ENCODE assay signal across 1 cellular context in the genomic region with DNA sequence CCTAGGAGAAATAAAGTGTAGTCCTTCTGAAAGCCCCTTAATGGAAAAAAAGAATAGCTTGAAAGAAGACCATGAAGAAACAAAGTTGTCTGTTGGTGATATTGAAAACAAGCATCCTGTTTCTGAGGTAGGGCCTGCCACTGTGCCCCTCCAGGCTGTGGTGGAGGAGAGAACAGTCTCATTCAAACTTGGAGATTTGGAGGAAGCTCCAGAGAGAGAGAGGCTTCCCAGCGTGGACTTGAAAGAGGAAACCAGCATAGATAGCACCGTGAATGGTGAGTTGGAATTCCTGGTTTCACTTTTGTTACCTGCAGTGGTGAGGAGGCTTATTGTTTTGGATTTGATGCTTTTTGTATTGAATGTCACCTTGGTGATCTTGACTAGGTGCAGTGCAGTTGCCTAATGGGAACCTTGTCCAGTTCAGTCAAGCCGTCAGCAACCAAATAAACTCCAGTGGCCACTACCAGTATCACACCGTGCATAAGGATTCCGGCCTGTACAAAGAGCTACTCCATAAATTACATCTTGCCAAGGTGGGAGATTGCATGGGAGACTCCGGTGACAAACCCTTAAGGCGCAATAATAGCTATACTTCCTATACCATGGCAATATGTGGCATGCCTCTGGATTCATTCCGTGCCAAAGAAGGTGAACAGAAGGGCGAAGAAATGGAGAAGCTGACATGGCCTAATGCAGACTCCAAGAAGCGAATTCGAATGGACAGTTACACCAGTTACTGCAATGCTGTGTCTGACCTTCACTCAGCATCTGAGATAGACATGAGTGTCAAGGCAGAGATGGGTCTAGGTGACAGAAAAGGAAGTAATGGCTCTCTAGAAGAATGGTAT.
TF ChIP-seq lines count a peak whose summit lies in the region.

No MANE protein-coding gene starts in this region.

TF ChIP-seq in GM12878, 131 proteins besides CTCF, POLR2A, EP300 and RAD21:
- TF ChIP-seq POLR2AphosphoS5 (IDR thresholded peaks at IDR 0.05; ENCODE audit: low read length) (peak; percentile 68), IKZF1 (conservative IDR thresholded peaks at IDR 0.05) (0 out of 2 replicates have a peak, but pooled peaks have one; percentile 14), CHD1 (IDR thresholded peaks at IDR 0.05; ENCODE audit: low read depth, low read length) (no peak)
